Comparison of ENCODE assay signal across 9 cellular contexts in the genomic region with DNA sequence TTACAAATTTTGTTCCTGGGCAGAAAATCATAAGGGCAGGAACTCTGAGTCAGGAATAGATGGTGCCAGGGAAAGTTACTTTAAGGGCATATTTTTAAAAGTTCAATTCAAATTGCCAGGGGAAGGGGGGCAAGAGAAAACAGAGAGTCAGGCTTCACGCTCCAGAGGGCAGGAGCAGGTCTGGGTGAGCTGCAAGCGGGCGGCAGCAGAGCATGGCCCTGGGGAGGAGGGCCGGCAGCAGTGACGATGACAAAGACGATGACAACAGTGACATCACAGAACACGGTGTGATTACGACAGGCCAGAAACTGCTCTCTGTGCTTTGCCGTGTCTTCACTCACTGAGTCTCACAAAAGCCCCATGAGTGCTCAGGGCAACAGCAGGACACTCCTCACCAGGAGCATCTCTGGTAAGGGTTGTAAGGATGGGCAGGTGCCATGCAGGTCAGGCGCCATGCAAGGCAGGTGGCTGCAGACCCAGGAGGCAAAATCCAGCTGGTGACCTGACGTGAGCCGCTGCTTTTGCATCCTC. TPM values are rescaled to one million over a fixed set of nuclear protein-coding genes. Genes with fewer than 3 reads are reported as not detected.
DNase-seq lines count a peak whose midpoint lies in the region; ATAC-seq and TF ChIP-seq lines count a peak whose summit lies in the region.
"Had no signal": no experiment of that assay in that cellular context is flagged by ENCODE, and none has a peak within 500 bp of the region (broad histone marks: within the 10 kb centered on the region; RNA-seq: fewer than 3 reads in every experiment).

No MANE protein-coding gene starts in this region.

- ATAC-seq in HG02852 (IDR thresholded peaks at IDR 0.05; ENCODE audit: unreplicated experiment) = peak; percentile 40
- no peak for ATAC-seq in activated T-cell treated with anti-CD3 and anti-CD28 coated beads, Interleukin-2, amount 50 U/mL, for 4 hours
- no peak for ATAC-seq in T-cell (replicated peaks in 1 of 4)
- ATAC-seq: Panc1 had no signal

- DNase-seq in Caki2 (ENCODE audit: low read depth) (peak; percentile 94), DMS79 treated with DMSO at 0.1 percent for 48 hours (lab: John Stamatoyannopoulos, UW) (no peak), posterior cingulate gyrus (no peak), T-cell (no peak)
- DNase-seq in activated T-cell treated with anti-CD3 and anti-CD28 coated beads, Interleukin-2, amount 50 U/mL, for 4 hours = no peak

- H3K27ac Mint-ChIP-seq in T-cell = no peak overlapping the region

- no peaks in the 10 kb centered on the region for H3K9me3 Mint-ChIP-seq in activated T-cell treated with anti-CD3 and anti-CD28 coated beads, Interleukin-2, amount 50 U/mL, for 4 hours
- H3K9me3 Mint-ChIP-seq in T-cell = no peaks in the 10 kb centered on the region

- TF ChIP-seq POLR2A in GM19193 (IDR thresholded peaks at IDR 0.05; ENCODE audit: extremely low read depth, insufficient read depth, insufficient read length) = peak; percentile 20
- TF ChIP-seq POLR2A in Raji (IDR thresholded peaks at IDR 0.05; ENCODE audit: insufficient read depth, low read depth, low read length) = peak; percentile 43; the same call in 1 of the 2 replicates

- no peaks in the 10 kb centered on the region for H3K4me1 Mint-ChIP-seq in activated T-cell treated with anti-CD3 and anti-CD28 coated beads, Interleukin-2, amount 50 U/mL, for 4 hours (ENCODE audit: low read depth)
- no peaks in the 10 kb centered on the region for H3K4me1 Mint-ChIP-seq in T-cell

- CTCF ChIA-PET in T-cell (lab: Charles Lee) = interaction anchor here in 1 of 2 donors (0.6 kb wide), 1 partner anchor 797 kb away, joined by 4 read pairs; no protein-coding TSS in a partner anchor

- peaks cover 1% of the 10 kb centered on the region for H3K36me3 Mint-ChIP-seq in activated T-cell treated with anti-CD3 and anti-CD28 coated beads, Interleukin-2, amount 50 U/mL, for 4 hours (ENCODE audit: insufficient read depth)
- H3K36me3 Mint-ChIP-seq in T-cell = peaks cover 11% of the 10 kb centered on the region

- H3K4me3 Mint-ChIP-seq in activated T-cell treated with anti-CD3 and anti-CD28 coated beads, Interleukin-2, amount 50 U/mL, for 4 hours = no peak overlapping the region
- no peak overlapping the region for H3K4me3 Mint-ChIP-seq in T-cell

- POLR2A ChIA-PET in T-cell (lab: Charles Lee) = no interaction called here

- H3K27me3 Mint-ChIP-seq in activated T-cell treated with anti-CD3 and anti-CD28 coated beads, Interleukin-2, amount 50 U/mL, for 4 hours (ENCODE audit: low read depth) = no peaks in the 10 kb centered on the region
- H3K27me3 Mint-ChIP-seq in T-cell = no peaks in the 10 kb centered on the region

- in situ Hi-C loops in Caki2 (cut with HindIII; ENCODE audit: low pct_unique_long_range_greater_than_20kb, low sequenced_read_pairs) = no loop called here

- intact Hi-C loops in posterior cingulate gyrus (cut with DNase I) = no loop called here

RNA-seq across cellular contexts. Expression of a gene that starts 23.3 kb away (rescaled TPM):
- 22.1 and 26.4 TPM in 2 replicates for total RNA-seq in Caki2 (2014; rRNA removed; shearing (Covaris generic); ENCODE audit: low replicate concordance)
- total RNA-seq in activated T-cell treated with anti-CD3 and anti-CD28 coated beads, Interleukin-2, amount 50 U/mL, for 4 hours = 10 to 100 TPM in 2 of 3 donors, 1 to 10 TPM in 1; 9.5 to 12.1 (median 10.3) TPM
- 1 to 10 TPM; 3.4 to 5.8 (median 4.1) TPM for total RNA-seq in T-cell
